Comparison of ENCODE assay signal across 8 cellular contexts in the genomic region with DNA sequence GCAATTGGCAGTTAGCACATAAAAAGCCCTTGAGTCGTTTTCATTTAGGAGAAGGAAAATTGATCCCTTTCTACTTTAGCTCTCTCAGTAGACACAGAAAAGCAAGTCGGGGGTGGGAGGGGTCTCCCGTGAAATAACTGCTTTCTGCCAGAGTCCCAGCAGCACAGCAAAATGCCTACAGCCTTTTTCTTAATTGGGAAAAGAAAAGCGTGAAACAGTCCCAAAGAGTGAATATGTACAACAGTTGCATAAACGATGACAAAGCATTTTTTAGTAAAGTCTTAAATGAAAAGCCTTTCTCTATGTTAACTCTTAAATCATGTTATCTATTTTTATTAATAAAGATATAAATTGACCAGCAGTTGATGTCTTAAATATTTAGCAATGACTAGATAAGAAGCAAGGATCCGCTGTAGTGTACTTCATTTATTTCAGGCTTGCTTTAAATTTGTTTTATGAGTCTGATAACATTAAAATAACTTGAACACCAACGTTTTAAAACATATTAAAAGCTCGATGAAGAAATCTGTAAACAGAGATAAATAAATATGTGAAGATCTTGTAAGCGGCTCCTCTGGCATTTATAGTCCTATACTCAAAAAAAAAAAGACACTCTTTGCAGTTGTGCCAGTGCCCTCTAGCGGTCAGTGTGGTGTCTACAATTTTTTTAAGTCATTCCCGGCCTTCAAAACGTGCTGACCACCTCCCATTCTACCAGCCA. TPM values are rescaled to one million over a fixed set of nuclear protein-coding genes. Genes with fewer than 3 reads are reported as not detected.
A peak's percentile ranks its signal among the peaks of the same experiment; 100 is the strongest.
DNase-seq lines count a peak whose midpoint lies in the region; ATAC-seq, FAIRE-seq and TF ChIP-seq lines count a peak whose summit lies in the region.

No MANE protein-coding gene starts in this region.

- no peaks in the 10 kb centered on the region for H4K20me1 ChIP-seq in PC-3 (ENCODE audit: low read length)

- ATAC-seq in PC-3 (peak; percentile 31), pancreas (peak; percentile 70 to 90 (median 83))

- no peaks in the 10 kb centered on the region for H3K9me3 Mint-ChIP-seq in activated T-helper 1 cell treated with anti-CD3 and anti-CD28 coated beads, Interleukin-12 subunit alpha, Interleukin-12 subunit beta, Interleukin-2, Interleukin-4 antibody, amounts not matched to agents 30 ng/mL and 10 ng/mL and 1 ng/mL, durations not matched to agents 14 hours and 24 hours and 36 hours

- DNase-seq in A172 (ENCODE audit: low spot score), result peak; percentile 58
- peak; percentile 63 for DNase-seq in Jurkat, Clone E6-1 (ENCODE audit: low read depth, low spot score)
- DNase-seq in PC-3, result peak; percentile 82
- peak; percentile 25 for DNase-seq in activated T-helper 1 cell treated with anti-CD3 and anti-CD28 coated beads, Interleukin-12 subunit alpha, Interleukin-12 subunit beta, Interleukin-2, Interleukin-4 antibody, amounts not matched to agents 30 ng/mL and 10 ng/mL and 1 ng/mL, durations not matched to agents 14 hours and 24 hours and 36 hours (ENCODE audit: low spot score)
- DNase-seq in foreskin melanocyte, result peak; percentile 69
- DNase-seq in pancreas, result peak in 5 of 6 donors; percentile 31 to 59 (median 36)
- peak; percentile 60 for DNase-seq in urothelium cell line (ENCODE audit: low spot score)

- H3K4me2 ChIP-seq in PC-3 (ENCODE audit: low read length), result peak overlapping the region; percentile 27

- H3K27me3 Mint-ChIP-seq in activated T-helper 1 cell treated with anti-CD3 and anti-CD28 coated beads, Interleukin-12 subunit alpha, Interleukin-12 subunit beta, Interleukin-2, Interleukin-4 antibody, amounts not matched to agents 30 ng/mL and 10 ng/mL and 1 ng/mL, durations not matched to agents 14 hours and 24 hours and 36 hours (ENCODE audit: insufficient read depth), result peaks cover 4% of the 10 kb centered on the region

- WGBS in pancreas, 2 donors, result 9 to 14% methylated on average over 12 of the region's 12 CpGs

- BruUV-seq in PC-3 (replicated peaks; lab: Mats Ljungman, UMichigan), result no TSS peak

- H3K27ac ChIP-seq in PC-3 (ENCODE audit: low read length) (no peak overlapping the region), pancreas (no peak overlapping the region)

- H3K36me3 ChIP-seq in PC-3 (ENCODE audit: low read depth, low read length), result no peaks in the 10 kb centered on the region
- H3K36me3 ChIP-seq in pancreas, result no peaks in the 10 kb centered on the region

- FAIRE-seq in pancreas (lab: Jason Lieb, UNC), result peak; percentile 91
- no peak for FAIRE-seq in urothelium cell line (lab: Jason Lieb, UNC)

- H3K27me3 ChIP-seq in PC-3 (ENCODE audit: low read length), result no peaks in the 10 kb centered on the region
- no peaks in the 10 kb centered on the region for H3K27me3 ChIP-seq in pancreas

- no peak overlapping the region for H3K4me3 ChIP-seq in GM12875 (ENCODE audit: low read depth, low read length)
- no peak overlapping the region for H3K4me3 ChIP-seq in Jurkat, Clone E6-1 (ENCODE audit: low read length)
- no peak overlapping the region for H3K4me3 ChIP-seq in PC-3 (ENCODE audit: low read length)
- H3K4me3 ChIP-seq in pancreas, result no peak overlapping the region

- peak overlapping the region; percentile 37 for H2AFZ ChIP-seq in PC-3 (ENCODE audit: low read length)

- H3K4me1 Mint-ChIP-seq in activated T-helper 1 cell treated with anti-CD3 and anti-CD28 coated beads, Interleukin-12 subunit alpha, Interleukin-12 subunit beta, Interleukin-2, Interleukin-4 antibody, amounts not matched to agents 30 ng/mL and 10 ng/mL and 1 ng/mL, durations not matched to agents 14 hours and 24 hours and 36 hours (ENCODE audit: low read depth), result peaks cover 7% of the 10 kb centered on the region

- intact Hi-C loops in PC-3 (cut with micrococcal nuclease), result loop anchor here (1.0 to 10.0 kb wide), 7 partner anchors 41 to 1465 kb away; partner anchors contain the start of gene VWC2L
- intact Hi-C loops in activated T-helper 1 cell treated with anti-CD3 and anti-CD28 coated beads, Interleukin-12 subunit alpha, Interleukin-12 subunit beta, Interleukin-2, Interleukin-4 antibody, amounts not matched to agents 30 ng/mL and 10 ng/mL and 1 ng/mL, durations not matched to agents 14 hours and 24 hours and 36 hours (cut with micrococcal nuclease), result loop anchor here (5.0 kb wide), 2 partner anchors 43 to 663 kb away; partner anchors contain the start of gene ATIC
- intact Hi-C loops in pancreas (cut with DNase I), result no loop called here

- H3K4me1 ChIP-seq in PC-3 (ENCODE audit: insufficient read depth, low read length), result no peaks in the 10 kb centered on the region
- H3K4me1 ChIP-seq in pancreas, result no peaks in the 10 kb centered on the region

- H3K9me2 ChIP-seq in PC-3 (replicated peaks; ENCODE audit: low read length), result no peaks in the 10 kb centered on the region

- H3K79me2 ChIP-seq in PC-3 (ENCODE audit: low read length), result no peaks in the 10 kb centered on the region

- TF ChIP-seq CTCF in GM12875 (IDR thresholded peaks at IDR 0.05; ENCODE audit: borderline replicate concordance, insufficient read depth, low read depth, low read length), result peak; percentile 65; the same call in 1 of the 2 replicates
- peak; percentile 88 for TF ChIP-seq CTCF in PC-3 (conservative IDR thresholded peaks at IDR 0.05; ENCODE audit: low read depth, low read length)
- TF ChIP-seq CTCF in pancreas (IDR thresholded peaks at IDR 0.05), result peak; percentile 55 to 86 (median 70)

- H3K27ac Mint-ChIP-seq in activated T-helper 1 cell treated with anti-CD3 and anti-CD28 coated beads, Interleukin-12 subunit alpha, Interleukin-12 subunit beta, Interleukin-2, Interleukin-4 antibody, amounts not matched to agents 30 ng/mL and 10 ng/mL and 1 ng/mL, durations not matched to agents 14 hours and 24 hours and 36 hours, result no peak overlapping the region

- CTCF ChIA-PET in PC-3 (lab: Charles Lee), result interaction anchor here (0.6 to 0.7 kb wide), 5 partner anchors 64 to 1013 kb away, joined by 4 to 6 read pairs (median 4); no protein-coding TSS in a partner anchor

- H3K9ac ChIP-seq in PC-3 (ENCODE audit: low read length), result no peak overlapping the region

- H3K9me3 ChIP-seq in PC-3 (ENCODE audit: low read length) (no peaks in the 10 kb centered on the region), pancreas (no peaks in the 10 kb centered on the region)

- H3K4me3 Mint-ChIP-seq in activated T-helper 1 cell treated with anti-CD3 and anti-CD28 coated beads, Interleukin-12 subunit alpha, Interleukin-12 subunit beta, Interleukin-2, Interleukin-4 antibody, amounts not matched to agents 30 ng/mL and 10 ng/mL and 1 ng/mL, durations not matched to agents 14 hours and 24 hours and 36 hours, result no peak overlapping the region

- POLR2A ChIA-PET in PC-3 (lab: Charles Lee; ENCODE audit: unreplicated experiment), result no interaction called here

- H3F3A ChIP-seq in PC-3 (ENCODE audit: low read length, unreplicated experiment), result no peaks in the 10 kb centered on the region

- H3K36me3 Mint-ChIP-seq in activated T-helper 1 cell treated with anti-CD3 and anti-CD28 coated beads, Interleukin-12 subunit alpha, Interleukin-12 subunit beta, Interleukin-2, Interleukin-4 antibody, amounts not matched to agents 30 ng/mL and 10 ng/mL and 1 ng/mL, durations not matched to agents 14 hours and 24 hours and 36 hours (ENCODE audit: low read depth), result no peaks in the 10 kb centered on the region

RNA-seq across cellular contexts. Expression of gene ATIC, which starts 42.3 kb away (rescaled TPM):
- 28.3 and 33.2 TPM in 2 replicates for total RNA-seq in A172 (2014; rRNA removed; shearing (Covaris generic))
- polyA plus RNA-seq in Jurkat, Clone E6-1 (2012; ENCODE audit: insufficient read depth, insufficient read length), result 454 TPM
- 41.7 and 78.8 TPM in 2 replicates for total RNA-seq in PC-3 (2014; rRNA removed)
- 287 and 299 TPM in 2 replicates for total RNA-seq in activated T-helper 1 cell treated with anti-CD3 and anti-CD28 coated beads, Interleukin-12 subunit alpha, Interleukin-12 subunit beta, Interleukin-2, Interleukin-4 antibody, amounts not matched to agents 30 ng/mL and 10 ng/mL and 1 ng/mL, durations not matched to agents 14 hours and 24 hours and 36 hours
- 10 to 100 TPM; 38.6 to 53.7 (median 45.6) TPM for total RNA-seq in pancreas
- polyA plus RNA-seq in pancreas, result 10 to 100 TPM; 43.9 to 73.2 TPM

Comparison
In these comparisons a context has a peak if more than half of its experiments do, and no peak if none do; other contexts are left out.
1. DNase-seq: peak in every context shown above with its lines; median percentile 82 in PC-3; 69 in foreskin melanocyte; 63 in Jurkat, Clone E6-1; 60 in urothelium cell line; 58 in A172; 36 in pancreas; 25 in activated T-helper 1 cell treated with anti-CD3 and anti-CD28 coated beads, Interleukin-12 subunit alpha, Interleukin-12 subunit beta, Interleukin-2, Interleukin-4 antibody, amounts not matched to agents 30 ng/mL and 10 ng/mL and 1 ng/mL, durations not matched to agents 14 hours and 24 hours and 36 hours.
2. intact Hi-C loops: an anchor here in PC-3 (1.0 to 10.0 kb wide) and activated T-helper 1 cell treated with anti-CD3 and anti-CD28 coated beads, Interleukin-12 subunit alpha, Interleukin-12 subunit beta, Interleukin-2, Interleukin-4 antibody, amounts not matched to agents 30 ng/mL and 10 ng/mL and 1 ng/mL, durations not matched to agents 14 hours and 24 hours and 36 hours (5.0 kb wide); none called in pancreas.